ENCODE assay signal across 8 cellular contexts in genomic region chr16:53207810-53208752, GRCh38.
DNase-seq lines count a peak whose midpoint lies in the region; ATAC-seq and TF ChIP-seq lines count a peak whose summit lies in the region.

No MANE protein-coding gene starts in this region.

- peak overlapping the region; percentile 99 for H3K18ac ChIP-seq in IMR-90 (ENCODE audit: low read depth, low read length)

- peak overlapping the region; percentile 9; the same call in 1 of the 3 replicates for H2BK15ac ChIP-seq in IMR-90 (ENCODE audit: low read depth, low read length)

- peak overlapping the region; percentile 96 for H3K14ac ChIP-seq in IMR-90 (replicated peaks; ENCODE audit: low read depth, low read length)

- H3K9me3 ChIP-seq in IMR-90 (ENCODE audit: control insufficient read depth, insufficient read depth, low read length) (no peaks in the 10 kb centered on the region), OCI-LY3 (ENCODE audit: insufficient read depth, low read length) (no peaks in the 10 kb centered on the region), iPS-15b (ENCODE audit: control insufficient read depth, insufficient read depth, low read length) (no peaks in the 10 kb centered on the region)

- H3K27ac ChIP-seq in IMR-90 (ENCODE audit: insufficient read depth, low read length) (peak overlapping the region; percentile 92), OCI-LY3 (ENCODE audit: low read length) (peak overlapping the region; percentile 77)

- TF ChIP-seq RAD21 in IMR-90 (IDR thresholded peaks at IDR 0.05; ENCODE audit: low read length): peak; percentile 64

- H3K4me3 ChIP-seq in GM08714 (ENCODE audit: low read length) (peak overlapping the region; percentile 99), IMR-90 (ENCODE audit: insufficient read depth, low read depth, low read length) (peak overlapping the region; percentile 88), OCI-LY3 (ENCODE audit: low read length) (peak overlapping the region; percentile 78), iPS-15b (ENCODE audit: low read depth, low read length) (peak overlapping the region; percentile 42)

- H3K27ac Mint-ChIP-seq in MCF 10A (ENCODE audit: low read depth, unreplicated experiment): peak overlapping the region; percentile 76
- no peak overlapping the region for H3K27ac Mint-ChIP-seq in activated T-helper 17 cell treated with anti-CD3 and anti-CD28 coated beads, Interleukin-2, amount 50 U/mL, for 72 hours

- peak; percentile 83 for DNase-seq in IMR-90
- peak; percentile 90 for DNase-seq in MCF 10A (ENCODE audit: unreplicated experiment)
- no peak for DNase-seq in sciatic nerve (ENCODE audit: low spot score)

- H3K36me3 ChIP-seq in IMR-90 (ENCODE audit: control insufficient read depth, insufficient read depth, low read length): peaks cover 2% of the 10 kb centered on the region; the same call in 1 of the 2 replicates
- H3K36me3 ChIP-seq in OCI-LY3 (replicated peaks; ENCODE audit: low read depth, low read length): peaks cover 15% of the 10 kb centered on the region
- H3K36me3 ChIP-seq in iPS-15b (ENCODE audit: control insufficient read depth, insufficient read depth, low read length): no peaks in the 10 kb centered on the region

- peak overlapping the region; percentile 87 for H3K56ac ChIP-seq in IMR-90 (ENCODE audit: extremely low read depth, insufficient read depth, low read length)

- peaks cover 27% of the 10 kb centered on the region for H3K36me3 Mint-ChIP-seq in MCF 10A (ENCODE audit: insufficient read depth, unreplicated experiment)
- peaks cover 5% of the 10 kb centered on the region for H3K36me3 Mint-ChIP-seq in activated T-helper 17 cell treated with anti-CD3 and anti-CD28 coated beads, Interleukin-2, amount 50 U/mL, for 72 hours (ENCODE audit: low read depth)

- H3K27me3 Mint-ChIP-seq in MCF 10A (ENCODE audit: insufficient read depth, unreplicated experiment): no peaks in the 10 kb centered on the region
- no peaks in the 10 kb centered on the region for H3K27me3 Mint-ChIP-seq in activated T-helper 17 cell treated with anti-CD3 and anti-CD28 coated beads, Interleukin-2, amount 50 U/mL, for 72 hours

- H3K4me2 ChIP-seq in IMR-90 (ENCODE audit: low read depth, low read length): peak overlapping the region; percentile 99
- peak overlapping the region; percentile 86 for H3K4me2 ChIP-seq in OCI-LY3 (ENCODE audit: low read length)

- no peak for TF ChIP-seq POLR2A in IMR-90 (IDR thresholded peaks at IDR 0.05; ENCODE audit: low read depth, low read length)

- dilution Hi-C loops in IMR-90 (cut with HindIII; ENCODE audit: low sequenced_read_pairs, unreplicated experiment): no loop called here

- peak overlapping the region; percentile 95 for H4K5ac ChIP-seq in IMR-90 (ENCODE audit: low read depth, low read length)

- H3K79me2 ChIP-seq in OCI-LY3 (ENCODE audit: low read length): peaks cover 52% of the 10 kb centered on the region

- H3K9me3 Mint-ChIP-seq in MCF 10A (ENCODE audit: unreplicated experiment): no peaks in the 10 kb centered on the region
- H3K9me3 Mint-ChIP-seq in activated T-helper 17 cell treated with anti-CD3 and anti-CD28 coated beads, Interleukin-2, amount 50 U/mL, for 72 hours: no peaks in the 10 kb centered on the region

- peak overlapping the region; percentile 94 for H3K23ac ChIP-seq in IMR-90 (ENCODE audit: low read depth, low read length)

- peak overlapping the region; percentile 10 to 98 for H4K8ac ChIP-seq in IMR-90 (ENCODE audit: low read depth in 2 of 2, low read length in 2 of 2)

- peaks cover 23% of the 10 kb centered on the region for H3K4me1 Mint-ChIP-seq in MCF 10A (ENCODE audit: insufficient read depth, unreplicated experiment)
- peaks cover 4% of the 10 kb centered on the region for H3K4me1 Mint-ChIP-seq in activated T-helper 17 cell treated with anti-CD3 and anti-CD28 coated beads, Interleukin-2, amount 50 U/mL, for 72 hours

- H3K27me3 ChIP-seq in IMR-90 (ENCODE audit: control insufficient read depth, insufficient read depth, low read length) (no peaks in the 10 kb centered on the region), OCI-LY3 (ENCODE audit: low read depth, low read length) (no peaks in the 10 kb centered on the region), iPS-15b (ENCODE audit: control insufficient read depth, insufficient read depth, low read length) (no peaks in the 10 kb centered on the region)

- peak overlapping the region; percentile 28; the same call in 1 of the 2 replicates for H2AK5ac ChIP-seq in IMR-90 (ENCODE audit: low read depth, low read length)

- H2BK120ac ChIP-seq in IMR-90 (ENCODE audit: low read depth, low read length): peak overlapping the region; percentile 81

- H2AFZ ChIP-seq in IMR-90 (replicated peaks; ENCODE audit: low read length, poor library complexity): peak overlapping the region; percentile 54
- H2AFZ ChIP-seq in OCI-LY3 (ENCODE audit: low read depth, low read length): peak overlapping the region; percentile 70

- peak overlapping the region; percentile 94 for H3K9ac ChIP-seq in IMR-90 (ENCODE audit: low read depth, low read length)
- peak overlapping the region; percentile 82 for H3K9ac ChIP-seq in OCI-LY3 (ENCODE audit: low read length)
- H3K9ac ChIP-seq in iPS-15b (ENCODE audit: low read depth, low read length): peak overlapping the region; percentile 55

- TF ChIP-seq CTCF in IMR-90 (conservative IDR thresholded peaks at IDR 0.05; ENCODE audit: low read depth, low read length) (peak; percentile 72), OCI-LY3 (IDR thresholded peaks at IDR 0.05; ENCODE audit: low read depth, low read length) (peak; percentile 66), MCF 10A (IDR thresholded peaks at IDR 0.05; ENCODE audit: unreplicated experiment) (peak; percentile 57)

- in situ Hi-C loops in IMR-90 (cut with MboI; ENCODE audit: low sequenced_read_pairs): no loop called here

- peak overlapping the region; percentile 85 for H3K4ac ChIP-seq in IMR-90 (ENCODE audit: low read depth, low read length)

- BruUV-seq in IMR-90 (replicated peaks; lab: Mats Ljungman, UMichigan): no TSS peak
- BruUV-seq in MCF 10A (replicated peaks; lab: Mats Ljungman, UMichigan): no TSS peak

- peak; percentile 84 for ATAC-seq in GM21723 (IDR thresholded peaks at IDR 0.05; ENCODE audit: unreplicated experiment)
- peak; percentile 91 for ATAC-seq in IMR-90 (ENCODE audit: low read depth)
- ATAC-seq in sciatic nerve: peak; percentile 95
- no peak for ATAC-seq in activated T-helper 17 cell treated with anti-CD3 and anti-CD28 coated beads, Interleukin-2, amount 50 U/mL, for 72 hours (replicated peaks)

- H3K4me1 ChIP-seq in IMR-90 (ENCODE audit: control insufficient read depth, insufficient read depth, low read length) (no peaks in the 10 kb centered on the region; the same call in 1 of the 2 replicates), OCI-LY3 (ENCODE audit: low read length) (peaks cover 26% of the 10 kb centered on the region), iPS-15b (ENCODE audit: control insufficient read depth, insufficient read depth, low read length) (peaks cover 4% of the 10 kb centered on the region)

- CTCF ChIA-PET in IMR-90 (lab: Yijun Ruan, JAX): interaction anchor here (0.5 to 2.4 kb wide), 10 partner anchors 10 to 267 kb away, joined by 3 to 16 read pairs (median 4); partner anchors contain the start of gene CHD9
- CTCF ChIA-PET in MCF 10A (lab: Yijun Ruan, JAX): interaction anchor here (0.5 to 3.1 kb wide), 39 partner anchors 8 to 542 kb away, joined by 3 to 48 read pairs (median 3); partner anchors contain the start of gene CHD9

- H4K91ac ChIP-seq in IMR-90 (ENCODE audit: insufficient read depth, low read depth, low read length): peak overlapping the region; percentile 70

- 0 out of 2 replicates have a peak, but pooled peaks cover 1% of the 10 kb centered on the region for H3K9me1 ChIP-seq in IMR-90 (ENCODE audit: insufficient read depth, low read length)

- no peak overlapping the region for H2AK9ac ChIP-seq in IMR-90 (replicated peaks; ENCODE audit: low read depth, low read length, poor library complexity)

- peak overlapping the region; percentile 92 for H2BK5ac ChIP-seq in IMR-90 (ENCODE audit: low read depth, low read length, poor library complexity, severe bottlenecking)

- H3K4me3 Mint-ChIP-seq in MCF 10A (ENCODE audit: unreplicated experiment): peak overlapping the region; percentile 80
- H3K4me3 Mint-ChIP-seq in activated T-helper 17 cell treated with anti-CD3 and anti-CD28 coated beads, Interleukin-2, amount 50 U/mL, for 72 hours: no peak overlapping the region

- POLR2A ChIA-PET in IMR-90 (lab: Charles Lee; ENCODE audit: unreplicated experiment) (interaction anchor here (0.6 kb wide), 1 partner anchor 23 kb away, joined by 3 read pairs; no protein-coding TSS in a partner anchor), MCF 10A (lab: Yijun Ruan, JAX) (interaction anchor here (0.6 to 4.8 kb wide), 40 partner anchors 9 to 1158 kb away, joined by 3 to 68 read pairs (median 4); partner anchors contain the start of genes CHD9, CHD9NB and RBL2)

- H2BK20ac ChIP-seq in IMR-90 (ENCODE audit: low read depth, low read length): peak overlapping the region; percentile 37; the same call in 1 of the 2 replicates

- intact Hi-C loops in IMR-90 (cut with micrococcal nuclease) (loop anchor here (1.0 kb wide), 2 partner anchors 78 to 153 kb away; no protein-coding TSS in a partner anchor), MCF 10A (cut with micrococcal nuclease) (loop anchor here (1.0 to 5.0 kb wide), 4 partner anchors 46 to 153 kb away; no protein-coding TSS in a partner anchor), sciatic nerve (cut with DNase I) (no loop called here)

- peaks cover under 1 to 17% of the 10 kb centered on the region in 2 experiments; a peak in 2 of 4 replicates for H3K79me1 ChIP-seq in IMR-90 (ENCODE audit: low read depth in 1 of 2, low read length in 2 of 2)

- peaks cover 6% of the 10 kb centered on the region; the same call in 1 of the 2 replicates for H4K20me1 ChIP-seq in IMR-90 (ENCODE audit: insufficient read depth, low read length)
- H4K20me1 ChIP-seq in OCI-LY3 (ENCODE audit: insufficient read depth, low read length): peaks cover 4% of the 10 kb centered on the region; the same call in 1 of the 2 replicates

- 0% methylated on average over 1 of the region's 8 CpGs; no CpG with 5 or more reads in 1 of the 2 experiments for WGBS in IMR-90 (ENCODE audit: extremely low coverage in 2 of 2, insufficient read length in 1 of 2), 2 experiments

TF ChIP-seq in IMR-90, 13 proteins besides CTCF, POLR2A, EP300 and RAD21:
- TF ChIP-seq SMC3 (IDR thresholded peaks at IDR 0.05; ENCODE audit: low read depth, low read length) (peak; percentile 68), MAFK (IDR thresholded peaks at IDR 0.05; ENCODE audit: low read depth, low read length) (no peak)
TF ChIP-seq in IMR-90: peak in this region for 1.

Comparison
In these comparisons a context has a peak if more than half of its experiments do, and no peak if none do; other contexts are left out.
1. H3K4me3 ChIP-seq: peak in every context shown above with its lines; median percentile 99 in GM08714; 88 in IMR-90; 78 in OCI-LY3; 42 in iPS-15b.